ENCODE assay signal across 9 cellular contexts in the genomic region with DNA sequence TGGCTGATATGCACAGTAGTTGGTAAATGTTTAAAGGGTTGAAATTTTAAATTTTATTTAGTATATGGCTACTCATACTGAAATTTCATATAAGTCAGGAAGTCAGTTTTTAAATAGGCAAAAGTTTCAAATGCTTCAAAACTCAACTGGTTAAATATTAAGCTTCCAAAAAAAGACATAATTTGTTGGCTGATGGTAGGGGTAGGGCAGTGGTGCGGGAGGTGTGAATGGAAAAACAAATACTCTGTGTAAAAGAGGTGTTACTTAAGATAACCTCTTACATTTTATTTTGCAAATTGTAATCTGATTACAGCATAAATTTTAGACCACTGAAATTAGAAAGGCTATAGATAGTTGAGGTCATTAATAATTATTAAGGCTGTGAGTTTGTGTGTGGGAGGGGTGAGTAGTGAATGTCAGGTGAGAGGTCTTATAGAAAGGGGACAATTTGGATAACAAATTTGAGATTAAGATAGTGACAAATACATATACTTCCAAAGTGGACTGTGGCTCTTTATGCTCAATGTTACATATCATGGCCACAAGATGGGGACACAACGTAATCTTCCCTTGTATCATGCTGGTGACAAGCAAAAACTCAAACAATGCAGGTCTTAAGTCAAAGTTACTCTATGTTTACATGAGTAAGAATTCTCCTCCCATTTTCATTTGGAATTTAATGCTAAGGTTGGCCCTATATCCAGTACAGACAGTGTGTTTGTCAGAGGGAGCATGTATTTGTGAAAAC. TPM values are rescaled to one million over a fixed set of nuclear protein-coding genes. Genes with fewer than 3 reads are reported as not detected.
A peak's percentile ranks its signal among the peaks of the same experiment; 100 is the strongest.
DNase-seq lines count a peak whose midpoint lies in the region; ATAC-seq and TF ChIP-seq lines count a peak whose summit lies in the region.
"Had no signal": no experiment of that assay in that cellular context is flagged by ENCODE, and none has a peak within 500 bp of the region (broad histone marks: within the 10 kb centered on the region; RNA-seq: fewer than 3 reads in every experiment).

No MANE protein-coding gene starts in this region.

- no peak for TF ChIP-seq POLR2A in lower leg skin (IDR thresholded peaks at IDR 0.05)

- intact Hi-C loops in lower leg skin (cut with DNase I; ENCODE audit: low total_unique reads) = no loop called here

- DNase-seq in DMS153 (lab: John Stamatoyannopoulos, UW) (peak; percentile 45), RPMI7951 (ENCODE audit: low read depth) (peak; percentile 54), glomerular endothelial cell (ENCODE audit: extremely low read depth, low read depth, low spot score) (peak; percentile 47), lower leg skin (ENCODE audit: low spot score in 2 of 2) (no peak), NCI-H1436 treated with DMSO at 0.1 percent for 48 hours (lab: John Stamatoyannopoulos, UW) (no peak)

- ATAC-seq in HG03432 (IDR thresholded peaks at IDR 0.05; ENCODE audit: unreplicated experiment) = peak; percentile 49
- no peak for ATAC-seq in HG03442 (IDR thresholded peaks at IDR 0.05; ENCODE audit: unreplicated experiment)
- ATAC-seq in HG02884 (IDR thresholded peaks at IDR 0.05; ENCODE audit: unreplicated experiment) = no peak

- no peak overlapping the region for H3K4me3 ChIP-seq in lower leg skin (ENCODE audit: low read depth, poor library complexity, severe bottlenecking)
- H3K4me3 ChIP-seq: thoracic aorta had no signal

- WGBS in lower leg skin, 2 donors = 42 to 49% methylated on average over 2 of the region's 2 CpGs

- TF ChIP-seq CTCF in lower leg skin (IDR thresholded peaks at IDR 0.05) = no peak

RNA-seq across cellular contexts. Expression of a gene that starts 36.6 kb away (rescaled TPM):
- total RNA-seq in RPMI7951 (2014; rRNA removed; shearing (Covaris generic)) = 0.24 and 1.4 TPM in 2 replicates
- total RNA-seq in glomerular endothelial cell (not detected in 2 replicates), lower leg skin (10 to 100 TPM in 1 of 4 donors, 1 to 10 TPM in 2, under 1 TPM in 1; 0.80 to 12.3 (median 7.2) TPM)
- total RNA-seq: thoracic aorta had no signal

Comparison
In these comparisons a context has a peak if more than half of its experiments do, and no peak if none do; other contexts are left out.
1. DNase-seq: peak in DMS153 (single experiment), RPMI7951 (single experiment) and glomerular endothelial cell (single experiment); none in lower leg skin (0 of 2) and NCI-H1436 treated with DMSO at 0.1 percent for 48 hours (single experiment).